17 cellular contexts compared by ENCODE assay signal in genomic region chr1:15923241-15923640, GRCh38. TPM values are rescaled to one million over a fixed set of nuclear protein-coding genes. Genes with fewer than 3 reads are reported as not detected.
DNase-seq lines count a peak whose midpoint lies in the region; ATAC-seq and TF ChIP-seq lines count a peak whose summit lies in the region.
"Had no signal": no experiment of that assay in that cellular context is flagged by ENCODE, and none has a peak within 500 bp of the region (broad histone marks: within the 10 kb centered on the region; RNA-seq: fewer than 3 reads in every experiment).

No MANE protein-coding gene starts in this region.

- H3K9me3 ChIP-seq in SJSA1 (replicated peaks), result 0 out of 2 replicates have a peak, but pooled peaks cover 2% of the 10 kb centered on the region
- H3K9me3 ChIP-seq in fibroblast of lung (ENCODE audit: control insufficient read depth, insufficient read depth, low read depth, low read length), result no peaks in the 10 kb centered on the region
- H3K9me3 ChIP-seq in trophoblast cell (ENCODE audit: insufficient read depth, low read depth, low read length), result no peaks in the 10 kb centered on the region
- no peaks in the 10 kb centered on the region for H3K9me3 ChIP-seq in MG63
- H3K9me3 ChIP-seq: BLaER1, gastrocnemius medialis had no signal

- ATAC-seq in GM18858 (IDR thresholded peaks at IDR 0.05; ENCODE audit: unreplicated experiment), result no peak
- no peak for ATAC-seq in GM19467 (IDR thresholded peaks at IDR 0.05; ENCODE audit: unreplicated experiment)
- ATAC-seq: activated T-cell treated with anti-CD3 and anti-CD28 coated beads, Interleukin-2, amount 50 U/mL, for 72 hours; gastrocnemius medialis had no signal

- no peaks in the 10 kb centered on the region for H4K20me1 ChIP-seq in fibroblast of lung (ENCODE audit: control insufficient read depth, extremely low read depth, insufficient read depth, low read length)

- H4K8ac ChIP-seq in trophoblast cell (ENCODE audit: low read depth, low read length), result no peak overlapping the region

- no peak overlapping the region for H3K9ac ChIP-seq in fibroblast of lung (ENCODE audit: insufficient read depth, low read length)
- no peak overlapping the region for H3K9ac ChIP-seq in trophoblast cell (ENCODE audit: low read length)
- H3K9ac ChIP-seq: BLaER1 had no signal

- no peak overlapping the region for H2BK12ac ChIP-seq in trophoblast cell (ENCODE audit: low read length)

- H3K36me3 ChIP-seq in SJSA1, result peaks cover 68% of the 10 kb centered on the region
- H3K36me3 ChIP-seq in fibroblast of lung (ENCODE audit: control insufficient read depth, insufficient read depth, low read length), result peaks cover 2% of the 10 kb centered on the region
- peaks cover 10 to 18% of the 10 kb centered on the region in 2 experiments for H3K36me3 ChIP-seq in trophoblast cell (ENCODE audit: control insufficient read depth in 1 of 2, insufficient read depth in 2 of 2, low read length in 2 of 2)
- peaks cover 82% of the 10 kb centered on the region for H3K36me3 ChIP-seq in MG63

- H3K23ac ChIP-seq in trophoblast cell (ENCODE audit: low read length), result no peak overlapping the region

- H3K18ac ChIP-seq in trophoblast cell (ENCODE audit: low read length), result no peak overlapping the region

- H4K91ac ChIP-seq in trophoblast cell (ENCODE audit: low read depth, low read length), result no peak overlapping the region

- no peak overlapping the region for H3K4ac ChIP-seq in trophoblast cell (ENCODE audit: low read depth, low read length)

- WGBS in trophoblast cell (ENCODE audit: extremely low coverage, insufficient coverage, insufficient read length), result no CpG with 5 or more reads among the region's 2 CpGs

- H2BK5ac ChIP-seq in trophoblast cell (ENCODE audit: low read depth, low read length, poor library complexity), result no peak overlapping the region

- H3K4me1 ChIP-seq in SJSA1 (replicated peaks) (peaks cover 43% of the 10 kb centered on the region), fibroblast of lung (ENCODE audit: control insufficient read depth, extremely low read depth, insufficient read depth, low read length) (peaks cover 2% of the 10 kb centered on the region), trophoblast cell (ENCODE audit: control insufficient read depth in 1 of 2, insufficient read depth in 2 of 2, low read length in 2 of 2) (peaks cover 3 to 8% of the 10 kb centered on the region in 2 experiments)
- H3K4me1 ChIP-seq: gastrocnemius medialis had no signal

- no peak overlapping the region for H3K4me2 ChIP-seq in fibroblast of lung (ENCODE audit: extremely low read depth, insufficient read depth, low read length)
- no peak overlapping the region for H3K4me2 ChIP-seq in trophoblast cell (ENCODE audit: low read length)
- H3K4me2 ChIP-seq: BLaER1 had no signal

- H3K79me2 ChIP-seq in fibroblast of lung (ENCODE audit: control insufficient read depth, insufficient read depth, low read length), result no peaks in the 10 kb centered on the region
- H3K79me2 ChIP-seq in trophoblast cell (ENCODE audit: control insufficient read depth, insufficient read depth, low read length, poor library complexity), result no peaks in the 10 kb centered on the region

- no peak overlapping the region for H2BK120ac ChIP-seq in trophoblast cell (ENCODE audit: insufficient read depth, low read length, poor library complexity)

- no peak for TF ChIP-seq CTCF in fibroblast of lung (conservative IDR thresholded peaks at IDR 0.05 in 1 of 2, IDR thresholded peaks at IDR 0.05 in 1 of 2; ENCODE audit: low read depth in 1 of 2, low read length in 2 of 2)

- H3K14ac ChIP-seq in trophoblast cell (ENCODE audit: low read length), result no peak overlapping the region

- H2AFZ ChIP-seq in fibroblast of lung (ENCODE audit: low read length), result no peak overlapping the region
- no peak overlapping the region for H2AFZ ChIP-seq in trophoblast cell (ENCODE audit: insufficient read depth, low read length, poor library complexity)

- H3K27me3 ChIP-seq in SJSA1 (replicated peaks) (no peaks in the 10 kb centered on the region), fibroblast of lung (ENCODE audit: control insufficient read depth, insufficient read depth, low read length) (no peaks in the 10 kb centered on the region), trophoblast cell (ENCODE audit: insufficient read depth, low read length) (no peaks in the 10 kb centered on the region), MG63 (no peaks in the 10 kb centered on the region)
- H3K27me3 ChIP-seq: BLaER1, gastrocnemius medialis had no signal

- DNase-seq in HPDE6-E6E7 (ENCODE audit: extremely low spot score) (peak; percentile 63), SJSA1 (ENCODE audit: low read depth in 1 of 2, low spot score in 2 of 2) (peak in 1 of 2 experiments; percentile 47), fibroblast of lung (ENCODE audit: low read depth in 2 of 2) (peak; percentile 49 to 90), trophoblast cell (peak; percentile 29 to 91), MG63 (no peak), C1 segment of cervical spinal cord (lab: John Stamatoyannopoulos, UW) (no peak)
- DNase-seq: activated CD4-positive, alpha-beta T cell treated with anti-CD3 and anti-CD28 coated beads, Interleukin-2, amount 50 U/mL, for 4 hours; activated T-cell treated with anti-CD3 and anti-CD28 coated beads, Interleukin-2, amount 50 U/mL, for 72 hours; amniotic stem cell; DMS53; gastrocnemius medialis; NCI-H2227 treated with DMSO at 0.1 percent for 48 hours; posterior cingulate gyrus had no signal

- no peak overlapping the region for H4K12ac ChIP-seq in trophoblast cell (ENCODE audit: low read depth, low read length)

- no peaks in the 10 kb centered on the region for H3K79me1 ChIP-seq in trophoblast cell (ENCODE audit: low read length)

- H3K4me3 ChIP-seq in SJSA1, result no peak overlapping the region
- H3K4me3 ChIP-seq in fibroblast of lung (replicated peaks in 1 of 4; ENCODE audit: control extremely low read depth in 1 of 4, insufficient read depth in 1 of 4, low read depth in 3 of 4, low read length in 4 of 4), result no peak overlapping the region
- no peak overlapping the region for H3K4me3 ChIP-seq in trophoblast cell (ENCODE audit: low read depth, low read length)
- H3K4me3 ChIP-seq in MG63, result no peak overlapping the region
- H3K4me3 ChIP-seq: BLaER1, gastrocnemius medialis, SK-N-MC had no signal

- no peak overlapping the region for H2AK5ac ChIP-seq in trophoblast cell (ENCODE audit: low read length)

- H3K27ac ChIP-seq in SJSA1 (peak overlapping the region; percentile 64), fibroblast of lung (ENCODE audit: insufficient read depth, low read length) (no peak overlapping the region), trophoblast cell (ENCODE audit: low read depth, low read length) (peak overlapping the region; percentile 51)
- H3K27ac ChIP-seq: BLaER1, gastrocnemius medialis, SK-N-MC had no signal

RNA-seq across cellular contexts. Expression of gene ZBTB17, which starts 52.7 kb away (rescaled TPM):
- total RNA-seq in SJSA1 (2014; rRNA removed; shearing (Covaris generic)), result 26.6 and 33.6 TPM in 2 replicates
- total RNA-seq in fibroblast of lung, result 46.0 and 54.3 TPM in 2 replicates
- polyA plus RNA-seq in fibroblast of lung, result 12.6 and 20.4 TPM in 2 replicates
- polyA plus RNA-seq in fibroblast of lung (2012), result 15.0 and 24.3 TPM in 2 replicates
- 34.1 and 76.0 TPM in 2 replicates for polyA minus RNA-seq in fibroblast of lung (ENCODE audit: low replicate concordance)
- polyA plus RNA-seq in trophoblast cell (2013), result 28.3 and 29.2 TPM in 2 replicates
- 25.7 and 29.1 TPM in 2 replicates for total RNA-seq in MG63 (2014; rRNA removed; shearing (Covaris generic); ENCODE audit: low replicate concordance)

Comparison
In these comparisons a context has a peak if more than half of its experiments do, and no peak if none do; other contexts are left out.
1. DNase-seq: peak in HPDE6-E6E7 (single experiment), fibroblast of lung (2 of 2) and trophoblast cell (2 of 2); none in MG63 (single experiment) and C1 segment of cervical spinal cord (0 of 14).